In genomic region chr20:60589624-60590023, GRCh38 we compare ENCODE assay signal across 1 cellular context.
TF ChIP-seq lines count a peak whose summit lies in the region.

No MANE protein-coding gene starts in this region.

TF ChIP-seq in SK-N-SH treated with all-trans-retinoic acid at 6 μM for 48 hours, 23 proteins besides CTCF, POLR2A, EP300 and RAD21 (continued from another document):
- TF ChIP-seq, protein P1, sequence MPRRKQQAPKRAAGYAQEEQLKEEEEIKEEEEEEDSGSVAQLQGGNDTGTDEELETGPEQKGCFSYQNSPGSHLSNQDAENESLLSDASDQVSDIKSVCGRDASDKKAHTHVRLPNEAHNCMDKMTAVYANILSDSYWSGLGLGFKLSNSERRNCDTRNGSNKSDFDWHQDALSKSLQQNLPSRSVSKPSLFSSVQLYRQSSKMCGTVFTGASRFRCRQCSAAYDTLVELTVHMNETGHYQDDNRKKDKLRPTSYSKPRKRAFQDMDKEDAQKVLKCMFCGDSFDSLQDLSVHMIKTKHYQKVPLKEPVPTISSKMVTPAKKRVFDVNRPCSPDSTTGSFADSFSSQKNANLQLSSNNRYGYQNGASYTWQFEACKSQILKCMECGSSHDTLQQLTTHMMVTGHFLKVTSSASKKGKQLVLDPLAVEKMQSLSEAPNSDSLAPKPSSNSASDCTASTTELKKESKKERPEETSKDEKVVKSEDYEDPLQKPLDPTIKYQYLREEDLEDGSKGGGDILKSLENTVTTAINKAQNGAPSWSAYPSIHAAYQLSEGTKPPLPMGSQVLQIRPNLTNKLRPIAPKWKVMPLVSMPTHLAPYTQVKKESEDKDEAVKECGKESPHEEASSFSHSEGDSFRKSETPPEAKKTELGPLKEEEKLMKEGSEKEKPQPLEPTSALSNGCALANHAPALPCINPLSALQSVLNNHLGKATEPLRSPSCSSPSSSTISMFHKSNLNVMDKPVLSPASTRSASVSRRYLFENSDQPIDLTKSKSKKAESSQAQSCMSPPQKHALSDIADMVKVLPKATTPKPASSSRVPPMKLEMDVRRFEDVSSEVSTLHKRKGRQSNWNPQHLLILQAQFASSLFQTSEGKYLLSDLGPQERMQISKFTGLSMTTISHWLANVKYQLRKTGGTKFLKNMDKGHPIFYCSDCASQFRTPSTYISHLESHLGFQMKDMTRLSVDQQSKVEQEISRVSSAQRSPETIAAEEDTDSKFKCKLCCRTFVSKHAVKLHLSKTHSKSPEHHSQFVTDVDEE (CRISPR knock-in tag; IDR thresholded peaks at IDR 0.05), result no peak
- TF ChIP-seq ZNF8 (CRISPR knock-in tag; IDR thresholded peaks at IDR 0.05), result no peak
- no peak for TF ChIP-seq ZNF70 (CRISPR knock-in tag; IDR thresholded peaks at IDR 0.05)
- no peak for TF ChIP-seq ZC3H10 (CRISPR knock-in tag; IDR thresholded peaks at IDR 0.05)
